In the genomic region with DNA sequence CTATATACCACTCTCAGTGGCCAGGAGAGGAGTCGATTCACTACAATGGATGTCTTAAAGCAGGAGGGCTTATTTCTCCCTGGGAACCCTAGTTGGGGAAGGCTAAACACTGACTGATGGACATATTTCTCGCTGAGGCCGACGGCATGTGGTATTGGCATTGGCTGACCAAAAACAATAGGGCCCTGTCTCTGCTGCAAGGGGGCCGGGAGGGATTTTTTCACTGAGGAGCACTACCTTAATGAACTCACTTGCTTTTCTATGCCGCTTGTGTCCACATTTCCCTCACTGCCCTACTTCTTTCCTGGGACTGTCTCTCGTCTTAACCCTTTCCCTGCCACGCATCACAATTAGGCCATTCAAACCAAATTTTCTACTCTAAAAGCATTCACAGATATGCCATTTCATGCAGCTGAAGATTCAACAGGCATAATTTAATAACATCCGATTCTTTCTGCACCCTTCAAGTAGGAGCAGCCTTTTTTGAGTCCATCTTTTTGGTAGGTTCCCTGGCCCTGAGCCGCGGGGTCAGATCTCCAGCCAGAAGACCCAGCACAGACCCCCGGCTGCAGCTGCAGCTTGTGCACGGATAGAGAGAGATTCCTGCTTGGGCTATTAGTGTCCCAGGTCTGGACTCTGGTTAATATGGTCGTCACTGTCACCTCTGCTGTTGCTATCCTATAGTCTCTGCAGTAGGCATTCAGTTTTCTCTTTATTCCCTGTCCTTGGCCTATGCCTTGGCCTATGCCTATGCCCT, we compare ENCODE assay signal across 12 cellular contexts.
DNase-seq lines count a peak whose midpoint lies in the region; ATAC-seq and TF ChIP-seq lines count a peak whose summit lies in the region.
"Had no signal": no experiment of that assay in that cellular context is flagged by ENCODE, and none has a peak within 500 bp of the region (broad histone marks: within the 10 kb centered on the region; RNA-seq: fewer than 3 reads in every experiment).

No MANE protein-coding gene starts in this region.

- no peaks in the 10 kb centered on the region for H3K27me3 ChIP-seq in CD4-positive, alpha-beta T cell (ENCODE audit: control insufficient read depth, insufficient read depth, low read length)
- H3K27me3 ChIP-seq: Peyer's patch had no signal

- POLR2A ChIA-PET in CD4-positive, alpha-beta T cell (lab: Charles Lee): interaction anchor here (1.1 to 1.4 kb wide), 2 partner anchors 10 to 269 kb away, joined by 3 read pairs; no protein-coding TSS in a partner anchor

- H3K27me3 Mint-ChIP-seq in CD4-positive, alpha-beta T cell: no peaks in the 10 kb centered on the region
- H3K27me3 Mint-ChIP-seq in immature natural killer cell (ENCODE audit: low read depth in 3 of 3) (peaks cover 0 to 5% (median 2%) of the 10 kb centered on the region in 3 donors), neural crest cell (ENCODE audit: low read depth) (no peaks in the 10 kb centered on the region)
- H3K27me3 Mint-ChIP-seq: activated CD8-positive, alpha-beta T cell treated with anti-CD3 and anti-CD28 coated beads for 36 hours had no signal

- H3K9me3 Mint-ChIP-seq in CD4-positive, alpha-beta T cell: no peaks in the 10 kb centered on the region
- H3K9me3 Mint-ChIP-seq in immature natural killer cell (no peaks in the 10 kb centered on the region), neural crest cell (no peaks in the 10 kb centered on the region)
- H3K9me3 Mint-ChIP-seq: activated CD8-positive, alpha-beta T cell treated with anti-CD3 and anti-CD28 coated beads for 36 hours had no signal

- peak overlapping the region; percentile 15 for H3K27ac Mint-ChIP-seq in CD4-positive, alpha-beta T cell
- H3K27ac Mint-ChIP-seq in immature natural killer cell: peak overlapping the region; percentile 20 to 77 (median 52)
- H3K27ac Mint-ChIP-seq in neural crest cell (ENCODE audit: unreplicated experiment): peak overlapping the region; percentile 88
- H3K27ac Mint-ChIP-seq: activated CD8-positive, alpha-beta T cell treated with anti-CD3 and anti-CD28 coated beads for 36 hours had no signal

- peaks cover 68% of the 10 kb centered on the region for H3K4me1 Mint-ChIP-seq in CD4-positive, alpha-beta T cell (ENCODE audit: low read depth)
- peaks cover 82 to 94% of the 10 kb centered on the region in 2 donors for H3K4me1 Mint-ChIP-seq in immature natural killer cell
- peaks cover 83% of the 10 kb centered on the region for H3K4me1 Mint-ChIP-seq in neural crest cell

- CTCF ChIA-PET in CD4-positive, alpha-beta T cell (lab: Charles Lee): interaction anchor here (1.0 to 1.8 kb wide), 2 partner anchors 11 to 13 kb away, joined by 3 to 7 read pairs; no protein-coding TSS in a partner anchor

- no peaks in the 10 kb centered on the region for H3K9me3 ChIP-seq in CD4-positive, alpha-beta T cell (ENCODE audit: control insufficient read depth, low read length)
- H3K9me3 ChIP-seq: Peyer's patch had no signal

- peaks cover 9% of the 10 kb centered on the region for H3K36me3 Mint-ChIP-seq in CD4-positive, alpha-beta T cell (ENCODE audit: low read depth)
- peaks cover 0 to 4% (median 0%) of the 10 kb centered on the region in 3 donors for H3K36me3 Mint-ChIP-seq in immature natural killer cell
- peaks cover 2% of the 10 kb centered on the region for H3K36me3 Mint-ChIP-seq in neural crest cell (ENCODE audit: low read depth)

- no peak overlapping the region for H3K27ac ChIP-seq in CD4-positive, alpha-beta T cell (ENCODE audit: low read depth, low read length)
- H3K27ac ChIP-seq: Peyer's patch had no signal

- ATAC-seq in CD4-positive, alpha-beta T cell (ENCODE audit: poor library complexity): no peak
- ATAC-seq: activated CD8-positive, alpha-beta T cell treated with anti-CD3 and anti-CD28 coated beads for 36 hours had no signal

- no peak for DNase-seq in CD4-positive, alpha-beta T cell
- DNase-seq in astrocyte of the hippocampus (ENCODE audit: low read depth, low spot score): peak; percentile 50
- DNase-seq in immature natural killer cell: no peak
- no peak for DNase-seq in neural crest cell (ENCODE audit: low read depth, low spot score)
- no peak for DNase-seq in cerebellar cortex (ENCODE audit: low spot score)
- DNase-seq in A172 (ENCODE audit: low spot score): no peak
- DNase-seq in NCI-H1436 (lab: John Stamatoyannopoulos, UW): no peak
- DNase-seq in NOMO-1 (lab: John Stamatoyannopoulos, UW; ENCODE audit: unreplicated experiment in 2 of 2): no peak
- DNase-seq: activated CD8-positive, alpha-beta T cell treated with anti-CD3 and anti-CD28 coated beads for 36 hours; NCI-H1048; NCI-H345; Peyer's patch had no signal

- no peak overlapping the region for H3K4me3 Mint-ChIP-seq in CD4-positive, alpha-beta T cell
- H3K4me3 Mint-ChIP-seq in immature natural killer cell (no peak overlapping the region), neural crest cell (peak overlapping the region; percentile 49)
- H3K4me3 Mint-ChIP-seq: activated CD8-positive, alpha-beta T cell treated with anti-CD3 and anti-CD28 coated beads for 36 hours had no signal

- no peak for TF ChIP-seq CTCF in CD4-positive, alpha-beta T cell (IDR thresholded peaks at IDR 0.05)
- TF ChIP-seq CTCF in neural crest cell (conservative IDR thresholded peaks at IDR 0.05): no peak

- intact Hi-C loops in CD4-positive, alpha-beta T cell (cut with DNase I, micrococcal nuclease): no loop called here

Comparison
In these comparisons a context has a peak if more than half of its experiments do, and no peak if none do; other contexts are left out.
1. H3K27ac Mint-ChIP-seq: peak in every context shown above with its lines; median percentile 88 in neural crest cell; 52 in immature natural killer cell; 15 in CD4-positive, alpha-beta T cell.